ENCODE assay signal across 33 cellular contexts in the genomic region with DNA sequence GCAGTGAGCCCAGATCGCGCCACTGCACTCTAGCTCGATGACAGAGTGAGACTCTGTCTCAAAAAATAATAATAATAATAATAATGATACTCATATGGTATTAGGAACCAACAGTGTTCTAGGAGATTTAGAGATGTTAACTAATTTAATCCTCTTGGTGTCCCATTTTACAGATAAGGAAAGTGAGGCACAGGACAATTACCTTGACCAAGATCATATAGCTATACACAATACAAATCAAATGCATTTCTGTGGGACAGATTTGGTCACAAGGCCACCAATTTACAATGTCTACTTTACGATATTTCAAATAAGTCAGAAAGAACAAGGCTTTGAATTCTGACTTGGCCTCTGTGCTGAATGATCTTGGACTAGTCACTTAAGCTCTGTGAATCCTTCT.
"Had no signal": no experiment of that assay in that cellular context is flagged by ENCODE, and none has a peak within 500 bp of the region (broad histone marks: within the 10 kb centered on the region; RNA-seq: fewer than 3 reads in every experiment).

No MANE protein-coding gene starts in this region.

- ATAC-seq: activated CD8-positive, alpha-beta T cell treated with anti-CD3 and anti-CD28 coated beads for 36 hours; activated naive CD4-positive, alpha-beta T cell treated with anti-CD3 and anti-CD28 coated beads, Interleukin-2, amount 50 U/mL, for 72 hours; activated T-cell treated with anti-CD3 and anti-CD28 coated beads, Interleukin-2, amount 50 U/mL, for 4 hours; activated T-cell treated with anti-CD3 and anti-CD28 coated beads, Interleukin-2, amount 50 U/mL, for 72 hours; activated T-helper 17 cell treated with anti-CD3 and anti-CD28 coated beads, Interleukin-2, amount 50 U/mL, for 72 hours; body of pancreas had no signal

- FAIRE-seq: astrocyte, TTC549 had no signal

- H3K4me3 ChIP-seq: adrenal gland, body of pancreas, breast epithelium had no signal

- H3K27me3 ChIP-seq: adrenal gland, body of pancreas, brain microvascular endothelial cell, breast epithelium had no signal

- H3K36me3 ChIP-seq: adrenal gland, brain microvascular endothelial cell, breast epithelium had no signal

- DNase-seq: activated B cell treated with CpG ODN at 0.5 μM for 24 hours; activated CD4-positive, alpha-beta memory T cell treated with anti-CD3 and anti-CD28 coated beads for 36 hours; activated CD4-positive, alpha-beta T cell treated with anti-CD3 and anti-CD28 coated beads for 4 hours; activated CD4-positive, alpha-beta T cell treated with anti-CD3 and anti-CD28 coated beads, Interleukin-2, amount 10 ng/mL, durations not matched to agents 24 days and 14 days; activated CD4-positive, alpha-beta T cell treated with anti-CD3 and anti-CD28 coated beads, Interleukin-2, amount 50 U/mL, for 1 hour; activated CD4-positive, alpha-beta T cell treated with anti-CD3 and anti-CD28 coated beads, Interleukin-2, amount 50 U/mL, for 4 hours; activated CD4-positive, CD25-positive, alpha-beta regulatory T cell treated with anti-CD3 and anti-CD28 coated beads, Interleukin-2, amount 50 U/mL, for 72 hours; activated CD8-positive, alpha-beta memory T cell treated with anti-CD3 and anti-CD28 coated beads, Interleukin-2, amount 50 U/mL, for 4 hours; activated CD8-positive, alpha-beta T cell treated with anti-CD3 and anti-CD28 coated beads for 36 hours; activated effector memory CD4-positive, alpha-beta T cell treated with anti-CD3 and anti-CD28 coated beads, Interleukin-2, amount 50 U/mL, for 16 hours; activated gamma-delta T cell treated with Interleukin-2 at 50 U/mL for 16 hours; activated naive CD4-positive, alpha-beta T cell; activated naive CD4-positive, alpha-beta T cell treated with anti-CD3 and anti-CD28 coated beads for 36 hours; activated naive CD4-positive, alpha-beta T cell treated with anti-CD3 and anti-CD28 coated beads, Interleukin-2, amount 50 U/mL, for 16 hours; activated naive CD8-positive, alpha-beta T cell treated with anti-CD3 and anti-CD28 coated beads for 36 hours; activated T-cell treated with anti-CD3 and anti-CD28 coated beads for 4 hours; activated T-cell treated with anti-CD3 and anti-CD28 coated beads, Interleukin-2, amount 50 U/mL, for 1 hour; activated T-cell treated with anti-CD3 and anti-CD28 coated beads, Interleukin-2, amount 50 U/mL, for 4 hours; activated T-cell treated with anti-CD3 and anti-CD28 coated beads, Interleukin-2, amount 50 U/mL, for 72 hours; adrenal gland; amniotic stem cell; aorta; body of pancreas; brain microvascular endothelial cell; cerebellar nuclear complex; T-helper 1 cell; T-helper 2 cell; T-helper 9 cell had no signal

- H3K27ac ChIP-seq: adrenal gland, brain microvascular endothelial cell had no signal

- H3K9me3 ChIP-seq: adrenal gland, body of pancreas, breast epithelium had no signal
